ENCODE assay signal across 8 cellular contexts in the genomic region with DNA sequence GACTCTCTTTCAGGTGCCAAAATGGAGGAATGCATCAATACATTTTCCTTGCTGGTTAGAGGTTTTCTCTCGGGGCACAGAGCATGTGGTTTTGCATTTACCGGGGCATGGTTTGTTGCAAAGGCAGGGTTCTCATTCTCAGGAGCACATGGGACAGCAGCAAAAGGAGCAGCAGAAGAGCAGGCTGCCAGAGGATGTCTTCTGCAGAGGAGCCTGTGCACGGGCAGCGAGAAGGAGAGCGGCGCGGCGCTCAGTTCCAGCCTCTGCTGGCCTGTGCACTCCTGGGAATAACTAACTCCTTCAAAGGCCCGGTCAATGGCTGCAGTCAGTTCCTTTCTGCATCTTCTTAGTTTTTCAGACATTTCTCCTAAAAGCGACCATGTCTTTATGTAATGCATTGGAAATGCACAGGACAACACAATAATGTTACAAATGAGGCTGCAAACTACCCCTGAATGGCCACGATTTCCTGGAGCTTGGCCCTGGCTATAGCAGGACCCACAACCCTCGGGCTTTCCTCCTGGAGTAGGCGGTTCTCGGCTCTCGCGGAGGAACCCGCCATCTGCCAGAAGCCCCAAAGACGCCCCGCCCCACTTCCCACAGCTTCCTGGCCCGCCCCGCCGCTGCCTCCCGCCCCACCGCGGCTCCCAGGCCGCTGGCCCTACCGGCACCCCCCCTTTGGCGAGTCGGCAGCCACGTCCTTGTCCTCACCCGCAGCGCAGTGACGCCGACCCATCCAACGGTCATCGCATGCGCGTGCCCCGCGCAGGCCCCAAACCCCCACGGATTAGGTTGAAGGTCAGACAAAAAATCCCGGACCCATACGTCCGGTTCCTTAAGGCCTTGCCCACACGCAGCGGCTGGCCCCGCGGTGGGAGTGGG. TPM values are rescaled to one million over a fixed set of nuclear protein-coding genes. Genes with fewer than 3 reads are reported as not detected.
DNase-seq lines count a peak whose midpoint lies in the region; ATAC-seq, FAIRE-seq and TF ChIP-seq lines count a peak whose summit lies in the region.

TSS of gene C3orf62 (minus strand) at position 758 of the 882 bp plus-strand sequence. CDS start at position 398, 360 bp downstream.

- H3K4me2 ChIP-seq in keratinocyte (ENCODE audit: control insufficient read depth, extremely low read depth, insufficient read depth, low read depth, low read length) = peak within 1 kb of the TSS; percentile 74

- H3K27me3 ChIP-seq in keratinocyte (ENCODE audit: control insufficient read depth, extremely low read depth, insufficient read depth, low read length) = no peaks in the 10 kb centered on the region

- H3K79me2 ChIP-seq in keratinocyte (ENCODE audit: control insufficient read depth, insufficient read depth, low read length) = no peaks in the 10 kb centered on the region

- H3K9me3 ChIP-seq in keratinocyte (ENCODE audit: control insufficient read depth, low read depth, low read length) = no peaks in the 10 kb centered on the region

- H3K36me3 ChIP-seq in keratinocyte (ENCODE audit: control insufficient read depth in 2 of 2, extremely low read depth in 1 of 2, insufficient read depth in 2 of 2, low read length in 2 of 2) = peaks cover 7 to 11% of the 10 kb centered on the region in 2 experiments

- H3K27ac ChIP-seq in keratinocyte (ENCODE audit: control insufficient read depth, insufficient read depth, low read length) = peak within 1 kb of the TSS; percentile 60

- no peak for FAIRE-seq in keratinocyte (lab: Jason Lieb, UNC)

- peaks cover 23% of the 10 kb centered on the region for H3K4me1 ChIP-seq in keratinocyte (ENCODE audit: control insufficient read depth, extremely low read depth, insufficient read depth, low read length)

- peak within 1 kb of the TSS; percentile 78 for H3K9ac ChIP-seq in keratinocyte (ENCODE audit: control insufficient read depth, extremely low read depth, insufficient read depth, low read length)

- dilution Hi-C loops in keratinocyte (cut with MboI; ENCODE audit: extremely low pct_ligation_motif_present, low sequenced_read_pairs) = no loop called here

- peak within 1 kb of the TSS; percentile 38 to 68 (median 62) for H3K4me3 ChIP-seq in keratinocyte (ENCODE audit: control insufficient read depth in 2 of 3, extremely low read depth in 1 of 3, insufficient read depth in 2 of 3, low read depth in 1 of 3, low read length in 3 of 3)

- ATAC-seq in HG03460 (IDR thresholded peaks at IDR 0.05; ENCODE audit: unreplicated experiment) = peak; percentile 73
- no peak for ATAC-seq in GM19351 (IDR thresholded peaks at IDR 0.05; ENCODE audit: unreplicated experiment)
- no peak for ATAC-seq in GM18868 (IDR thresholded peaks at IDR 0.05; ENCODE audit: unreplicated experiment)

- H3K9me1 ChIP-seq in keratinocyte (ENCODE audit: control insufficient read depth, extremely low read depth, insufficient read depth, low read length) = no peaks in the 10 kb centered on the region

- TF ChIP-seq CTCF in keratinocyte (optimal IDR thresholded peaks at IDR 0.05 in 1 of 3, IDR thresholded peaks at IDR 0.05 in 1 of 3, conservative IDR thresholded peaks at IDR 0.05 in 1 of 3; ENCODE audit: extremely low read depth in 1 of 3, insufficient read depth in 2 of 3, low read length in 3 of 3) = no peak

- peak within 1 kb of the TSS; percentile 81 for H2AFZ ChIP-seq in keratinocyte (ENCODE audit: control insufficient read depth, low read length)

- no peaks in the 10 kb centered on the region for H4K20me1 ChIP-seq in keratinocyte (ENCODE audit: control insufficient read depth, extremely low read depth, insufficient read depth, low read length)

- peak; percentile 77 for DNase-seq in activated CD4-positive, CD25-positive, alpha-beta regulatory T cell treated with anti-CD3 and anti-CD28 coated beads, Interleukin-2, amount 50 U/mL, for 72 hours
- DNase-seq in central memory CD4-positive, alpha-beta T cell = peak; percentile 58
- DNase-seq in keratinocyte (ENCODE audit: low read depth, low spot score) = no peak
- DNase-seq in stimulated activated CD4-positive, alpha-beta T cell treated with anti-CD3 and anti-CD28 coated beads, Interleukin-12 subunit alpha, Interleukin-12 subunit beta, amount 100 ng/mL, for 24 hours (ENCODE audit: low read depth in 2 of 2) = peak; percentile 53 to 80

- peak; percentile 47 for TF ChIP-seq POLR2A in GM10847 (IDR thresholded peaks at IDR 0.05; ENCODE audit: extremely low read depth, insufficient read length)

RNA-seq across cellular contexts. Expression of gene C3orf62, which starts in this region (rescaled TPM):
- 2.6 to 5.4 TPM (median 5.2 TPM) in 3 replicates for polyA plus RNA-seq in keratinocyte
- polyA plus RNA-seq in keratinocyte (2011; ENCODE audit: low read depth) = 8.4 TPM
- polyA plus RNA-seq in keratinocyte (2011; cell fraction: cytosol; rRNA removed) = 1.9 and 2.5 TPM in 2 replicates
- 15.3 and 17.6 TPM in 2 replicates for polyA plus RNA-seq in keratinocyte (2011; cell fraction: nucleus; rRNA removed)
- polyA plus RNA-seq in keratinocyte (2012; ENCODE audit: low replicate concordance) = 3.3 and 5.8 TPM in 2 replicates
- polyA minus RNA-seq in keratinocyte = 3.5 to 7.7 TPM (median 6.4 TPM) in 3 replicates
- polyA minus RNA-seq in keratinocyte (2011; cell fraction: cytosol; rRNA and poly(A)+ RNA removed) = 1.9 TPM
- polyA minus RNA-seq in keratinocyte (2011; cell fraction: nucleus; rRNA and poly(A)+ RNA removed) = 9.8 and 11.0 TPM in 2 replicates
